In the genomic region with DNA sequence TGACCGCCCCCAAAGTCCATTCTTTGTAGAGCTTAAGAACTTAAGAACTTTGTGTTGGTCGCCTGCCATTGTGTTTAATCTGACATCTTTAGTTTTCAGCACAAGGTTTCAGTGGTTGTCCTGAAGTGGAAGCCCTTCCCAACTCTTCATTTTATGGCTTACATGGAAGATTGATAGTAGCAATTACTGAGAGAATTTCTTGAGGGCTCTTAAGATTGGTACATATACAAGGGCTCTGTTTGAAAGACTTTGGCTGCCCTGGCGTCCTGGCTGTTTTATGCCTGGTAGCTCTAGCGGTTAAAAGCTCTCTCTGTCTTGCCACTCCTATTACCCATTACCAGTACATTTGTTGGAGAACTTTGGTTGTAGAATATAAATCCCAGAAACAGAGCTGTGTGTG, we compare ENCODE assay signal across 27 cellular contexts.
DNase-seq lines count a peak whose midpoint lies in the region; ATAC-seq, FAIRE-seq and TF ChIP-seq lines count a peak whose summit lies in the region.
"Had no signal": no experiment of that assay in that cellular context is flagged by ENCODE, and none has a peak within 500 bp of the region (broad histone marks: within the 10 kb centered on the region; RNA-seq: fewer than 3 reads in every experiment).

No MANE protein-coding gene starts in this region.

- DNase-seq in CD4-positive, alpha-beta T cell, result no peak
- DNase-seq in GM19239 (ENCODE audit: insufficient read length, low spot score) (no peak), neural crest cell (ENCODE audit: low read depth, low spot score) (no peak), anterior cingulate cortex (lab: John Stamatoyannopoulos, UW) (no peak), activated gamma-delta T cell (lab: John Stamatoyannopoulos, UW) (no peak)
- no peak for DNase-seq in activated T-helper 1 cell treated with anti-CD3 and anti-CD28 coated beads, Interleukin-12 subunit alpha, Interleukin-12 subunit beta, Interleukin-2, Interleukin-4 antibody, amounts not matched to agents 30 ng/mL and 10 ng/mL and 1 ng/mL, durations not matched to agents 14 hours and 24 hours and 36 hours (ENCODE audit: low spot score)
- DNase-seq: activated CD4-positive, CD25-positive, alpha-beta regulatory T cell; activated CD8-positive, alpha-beta memory T cell treated with anti-CD3 and anti-CD28 coated beads, Interleukin-2, amount 50 U/mL, for 48 hours; Caco-2; colonic mucosa; DMS53; effector CD4-positive, alpha-beta T cell; GF-D8; mesendoderm; naive B cell; NCI-H1694 treated with DMSO at 0.1 percent for 48 hours; NCI-H524 treated with DMSO at 0.1 percent for 48 hours; OCI-M1; stimulated activated CD4-positive, alpha-beta T cell treated with anti-CD3 and anti-CD28 coated beads, Interleukin-4, amount 100 ng/mL, for 4 hours; upper lobe of left lung had no signal

- TF ChIP-seq CTCF in CD4-positive, alpha-beta T cell (IDR thresholded peaks at IDR 0.05), result no peak
- no peak for TF ChIP-seq CTCF in neural crest cell (conservative IDR thresholded peaks at IDR 0.05)

- no peaks in the 10 kb centered on the region for H3K27me3 ChIP-seq in CD4-positive, alpha-beta T cell (ENCODE audit: control insufficient read depth, insufficient read depth, low read length)
- H3K27me3 ChIP-seq: ascending aorta, BLaER1, colonic mucosa, SJSA1, upper lobe of left lung had no signal

- H3K9me3 ChIP-seq in CD4-positive, alpha-beta T cell (ENCODE audit: control insufficient read depth, low read length), result no peaks in the 10 kb centered on the region
- H3K9me3 ChIP-seq: Caco-2, colonic mucosa, SJSA1, upper lobe of left lung had no signal

- H3K27me3 Mint-ChIP-seq in CD4-positive, alpha-beta T cell, result no peaks in the 10 kb centered on the region
- no peaks in the 10 kb centered on the region for H3K27me3 Mint-ChIP-seq in activated T-helper 1 cell treated with anti-CD3 and anti-CD28 coated beads, Interleukin-12 subunit alpha, Interleukin-12 subunit beta, Interleukin-2, Interleukin-4 antibody, amounts not matched to agents 30 ng/mL and 10 ng/mL and 1 ng/mL, durations not matched to agents 14 hours and 24 hours and 36 hours (ENCODE audit: insufficient read depth)
- H3K27me3 Mint-ChIP-seq in neural crest cell (ENCODE audit: low read depth), result no peaks in the 10 kb centered on the region
- H3K27me3 Mint-ChIP-seq: naive B cell had no signal

- intact Hi-C loops in CD4-positive, alpha-beta T cell (cut with DNase I, micrococcal nuclease), result no loop called here
- intact Hi-C loops in activated T-helper 1 cell treated with anti-CD3 and anti-CD28 coated beads, Interleukin-12 subunit alpha, Interleukin-12 subunit beta, Interleukin-2, Interleukin-4 antibody, amounts not matched to agents 30 ng/mL and 10 ng/mL and 1 ng/mL, durations not matched to agents 14 hours and 24 hours and 36 hours (cut with micrococcal nuclease), result loop anchor here (5.0 kb wide), 2 partner anchors 46 to 991 kb away; no protein-coding TSS in a partner anchor

- H3K27ac Mint-ChIP-seq in CD4-positive, alpha-beta T cell, result no peak overlapping the region
- H3K27ac Mint-ChIP-seq in activated T-helper 1 cell treated with anti-CD3 and anti-CD28 coated beads, Interleukin-12 subunit alpha, Interleukin-12 subunit beta, Interleukin-2, Interleukin-4 antibody, amounts not matched to agents 30 ng/mL and 10 ng/mL and 1 ng/mL, durations not matched to agents 14 hours and 24 hours and 36 hours, result peak overlapping the region; percentile 1
- peak overlapping the region; percentile 63 for H3K27ac Mint-ChIP-seq in neural crest cell (ENCODE audit: unreplicated experiment)
- H3K27ac Mint-ChIP-seq: activated naive CD4-positive, alpha-beta T cell treated with anti-CD3 and anti-CD28 coated beads, Interleukin-2, amount 50 U/mL, for 72 hours had no signal

- H3K4me3 Mint-ChIP-seq in CD4-positive, alpha-beta T cell, result peak overlapping the region; percentile 23
- H3K4me3 Mint-ChIP-seq in activated T-helper 1 cell treated with anti-CD3 and anti-CD28 coated beads, Interleukin-12 subunit alpha, Interleukin-12 subunit beta, Interleukin-2, Interleukin-4 antibody, amounts not matched to agents 30 ng/mL and 10 ng/mL and 1 ng/mL, durations not matched to agents 14 hours and 24 hours and 36 hours, result no peak overlapping the region
- no peak overlapping the region for H3K4me3 Mint-ChIP-seq in neural crest cell

- H3K27ac ChIP-seq in CD4-positive, alpha-beta T cell (ENCODE audit: low read depth, low read length), result no peak overlapping the region
- H3K27ac ChIP-seq: ascending aorta, BLaER1, colonic mucosa, RWPE1, upper lobe of left lung had no signal

- no peaks in the 10 kb centered on the region for H3K9me3 Mint-ChIP-seq in CD4-positive, alpha-beta T cell
- H3K9me3 Mint-ChIP-seq in activated T-helper 1 cell treated with anti-CD3 and anti-CD28 coated beads, Interleukin-12 subunit alpha, Interleukin-12 subunit beta, Interleukin-2, Interleukin-4 antibody, amounts not matched to agents 30 ng/mL and 10 ng/mL and 1 ng/mL, durations not matched to agents 14 hours and 24 hours and 36 hours, result peaks cover 8% of the 10 kb centered on the region
- peaks cover 16% of the 10 kb centered on the region for H3K9me3 Mint-ChIP-seq in neural crest cell
- H3K9me3 Mint-ChIP-seq: activated naive CD4-positive, alpha-beta T cell treated with anti-CD3 and anti-CD28 coated beads, Interleukin-2, amount 50 U/mL, for 72 hours had no signal

- no peak for ATAC-seq in CD4-positive, alpha-beta T cell (ENCODE audit: poor library complexity)
- ATAC-seq in HG03469 (IDR thresholded peaks at IDR 0.05; ENCODE audit: unreplicated experiment), result no peak
- ATAC-seq: activated naive CD4-positive, alpha-beta T cell treated with anti-CD3 and anti-CD28 coated beads, Interleukin-2, amount 50 U/mL, for 72 hours; left lobe of liver had no signal

- FAIRE-seq in GM19239 (lab: Jason Lieb, UNC), result peak; percentile 39

- CTCF ChIA-PET in CD4-positive, alpha-beta T cell (lab: Charles Lee), result no interaction called here

- POLR2A ChIA-PET in CD4-positive, alpha-beta T cell (lab: Charles Lee), result no interaction called here

- H3K36me3 Mint-ChIP-seq in CD4-positive, alpha-beta T cell (ENCODE audit: low read depth), result peaks cover 27% of the 10 kb centered on the region
- no peaks in the 10 kb centered on the region for H3K36me3 Mint-ChIP-seq in activated T-helper 1 cell treated with anti-CD3 and anti-CD28 coated beads, Interleukin-12 subunit alpha, Interleukin-12 subunit beta, Interleukin-2, Interleukin-4 antibody, amounts not matched to agents 30 ng/mL and 10 ng/mL and 1 ng/mL, durations not matched to agents 14 hours and 24 hours and 36 hours (ENCODE audit: low read depth)
- H3K36me3 Mint-ChIP-seq in neural crest cell (ENCODE audit: low read depth), result peaks cover 17% of the 10 kb centered on the region
- H3K36me3 Mint-ChIP-seq: activated naive CD4-positive, alpha-beta T cell treated with anti-CD3 and anti-CD28 coated beads, Interleukin-2, amount 50 U/mL, for 72 hours had no signal

- peaks cover 34% of the 10 kb centered on the region for H3K4me1 Mint-ChIP-seq in CD4-positive, alpha-beta T cell (ENCODE audit: low read depth)
- H3K4me1 Mint-ChIP-seq in activated T-helper 1 cell treated with anti-CD3 and anti-CD28 coated beads, Interleukin-12 subunit alpha, Interleukin-12 subunit beta, Interleukin-2, Interleukin-4 antibody, amounts not matched to agents 30 ng/mL and 10 ng/mL and 1 ng/mL, durations not matched to agents 14 hours and 24 hours and 36 hours (ENCODE audit: low read depth), result peaks cover 20% of the 10 kb centered on the region
- H3K4me1 Mint-ChIP-seq in neural crest cell, result peaks cover 22% of the 10 kb centered on the region
